In genomic region chr5:180332051-180332517, GRCh38 we compare ENCODE assay signal across 10 cellular contexts. TPM values are rescaled to one million over a fixed set of nuclear protein-coding genes. Genes with fewer than 3 reads are reported as not detected.
DNase-seq lines count a peak whose midpoint lies in the region; ATAC-seq and TF ChIP-seq lines count a peak whose summit lies in the region.
"Had no signal": no experiment of that assay in that cellular context is flagged by ENCODE, and none has a peak within 500 bp of the region (broad histone marks: within the 10 kb centered on the region; RNA-seq: fewer than 3 reads in every experiment).

No MANE protein-coding gene starts in this region.

- H3K27me3 Mint-ChIP-seq in type B pancreatic cell: peaks cover 9% of the 10 kb centered on the region
- peaks cover 11 to 20% (median 16%) of the 10 kb centered on the region in 5 donors for H3K27me3 Mint-ChIP-seq in naive thymus-derived CD4-positive, alpha-beta T cell

- no peaks in the 10 kb centered on the region for H4K20me1 ChIP-seq in HCT116 (ENCODE audit: insufficient read depth)

- peaks cover 7% of the 10 kb centered on the region for H3K4me1 Mint-ChIP-seq in type B pancreatic cell (ENCODE audit: unreplicated experiment)
- H3K4me1 Mint-ChIP-seq in naive thymus-derived CD4-positive, alpha-beta T cell: no peaks in the 10 kb centered on the region
- H3K4me1 Mint-ChIP-seq in stimulated activated effector memory CD8-positive, alpha-beta T cell treated with anti-CD3 and anti-CD28 coated beads, Interleukin-12 subunit alpha, Interleukin-12 subunit beta, amount 100 ng/mL, for 72 hours: peaks cover 21% of the 10 kb centered on the region

- H3K79me2 ChIP-seq in HCT116 (ENCODE audit: insufficient read depth, low read length): no peaks in the 10 kb centered on the region

- no peak overlapping the region for H3K27ac Mint-ChIP-seq in type B pancreatic cell
- no peak overlapping the region for H3K27ac Mint-ChIP-seq in naive thymus-derived CD4-positive, alpha-beta T cell
- H3K27ac Mint-ChIP-seq in stimulated activated effector memory CD8-positive, alpha-beta T cell treated with anti-CD3 and anti-CD28 coated beads, Interleukin-12 subunit alpha, Interleukin-12 subunit beta, amount 100 ng/mL, for 72 hours: no peak overlapping the region
- H3K27ac Mint-ChIP-seq: T-helper 2 cell treated with Interferon-gamma antibody and Interleukin-4, amounts not matched to agents 5 μg/mL and 100 μg/mL, for 36 hours had no signal

- no peak for TF ChIP-seq POLR2A in HCT116 (IDR thresholded peaks at IDR 0.05; ENCODE audit: borderline replicate concordance, extremely low read depth, insufficient read depth, insufficient read length)

- H3K4me3 Mint-ChIP-seq in type B pancreatic cell: no peak overlapping the region
- no peak overlapping the region for H3K4me3 Mint-ChIP-seq in naive thymus-derived CD4-positive, alpha-beta T cell
- no peak overlapping the region for H3K4me3 Mint-ChIP-seq in stimulated activated effector memory CD8-positive, alpha-beta T cell treated with anti-CD3 and anti-CD28 coated beads, Interleukin-12 subunit alpha, Interleukin-12 subunit beta, amount 100 ng/mL, for 72 hours
- H3K4me3 Mint-ChIP-seq: T-helper 2 cell treated with Interferon-gamma antibody and Interleukin-4, amounts not matched to agents 5 μg/mL and 100 μg/mL, for 36 hours had no signal

- no peak for ATAC-seq in HCT116
- no peak for ATAC-seq in naive thymus-derived CD4-positive, alpha-beta T cell
- no peak for ATAC-seq in stimulated activated effector memory CD8-positive, alpha-beta T cell treated with anti-CD3 and anti-CD28 coated beads, Interleukin-12 subunit alpha, Interleukin-12 subunit beta, amount 100 ng/mL, for 72 hours

- TF ChIP-seq CTCF in HCT116 (IDR thresholded peaks at IDR 0.05 in 2 of 3, conservative IDR thresholded peaks at IDR 0.05 in 1 of 3; ENCODE audit: borderline replicate concordance in 1 of 3, insufficient read depth in 1 of 3, low read depth in 2 of 3, low read length in 2 of 3) (peak; percentile 9 to 43 (median 26); a peak in 3 of 6 replicates), type B pancreatic cell (conservative IDR thresholded peaks at IDR 0.05) (peak; percentile 60)

- DNase-seq in HCT116 (ENCODE audit: low read depth, low spot score) (no peak), astrocyte of the hippocampus (ENCODE audit: low read depth, low spot score) (peak; percentile 68), iPS-NIHi7 (ENCODE audit: extremely low spot score) (peak; percentile 91), type B pancreatic cell (ENCODE audit: extremely low spot score, unreplicated experiment) (no peak)
- no peak for DNase-seq in effector CD4-positive, alpha-beta T cell
- DNase-seq in naive thymus-derived CD4-positive, alpha-beta T cell: no peak
- no peak for DNase-seq in stimulated activated effector memory CD8-positive, alpha-beta T cell treated with anti-CD3 and anti-CD28 coated beads, Interleukin-12 subunit alpha, Interleukin-12 subunit beta, amount 100 ng/mL, for 72 hours (ENCODE audit: low spot score in 2 of 2)
- DNase-seq: GF-D8 had no signal

- TF ChIP-seq RAD21 in HCT116 (IDR thresholded peaks at IDR 0.05; ENCODE audit: low read depth): no peak

- peaks cover 0 to 2% of the 10 kb centered on the region in 2 experiments; a peak in 2 of 4 replicates for H3K36me3 ChIP-seq in HCT116 (ENCODE audit: control insufficient read depth in 1 of 2, insufficient read depth in 2 of 2, low read length in 2 of 2)
- H3K36me3 ChIP-seq in naive thymus-derived CD4-positive, alpha-beta T cell (ENCODE audit: control insufficient read depth in 2 of 3, insufficient read depth in 3 of 3, low read length in 3 of 3): no peaks in the 10 kb centered on the region
- H3K36me3 ChIP-seq: ovary had no signal

- POLR2A ChIA-PET in HCT116 (lab: Charles Lee): interaction anchor here (0.9 kb wide), 1 partner anchor 37 kb away, joined by 5 read pairs; no protein-coding TSS in a partner anchor
- POLR2A ChIA-PET in naive thymus-derived CD4-positive, alpha-beta T cell (lab: Charles Lee): no interaction called here

- H3K4me1 ChIP-seq in HCT116 (ENCODE audit: control insufficient read depth in 1 of 2, insufficient read depth in 2 of 2, low read length in 2 of 2): peaks cover 45 to 58% of the 10 kb centered on the region in 2 experiments
- H3K4me1 ChIP-seq in naive thymus-derived CD4-positive, alpha-beta T cell (ENCODE audit: control insufficient read depth in 2 of 2, insufficient read depth in 2 of 2, low read length in 2 of 2): no peaks in the 10 kb centered on the region

- H3K9me3 Mint-ChIP-seq in type B pancreatic cell: no peaks in the 10 kb centered on the region
- H3K9me3 Mint-ChIP-seq in naive thymus-derived CD4-positive, alpha-beta T cell: peaks cover 0 to 1% (median 0%) of the 10 kb centered on the region in 11 donors
- no peaks in the 10 kb centered on the region for H3K9me3 Mint-ChIP-seq in stimulated activated effector memory CD8-positive, alpha-beta T cell treated with anti-CD3 and anti-CD28 coated beads, Interleukin-12 subunit alpha, Interleukin-12 subunit beta, amount 100 ng/mL, for 72 hours
- H3K9me3 Mint-ChIP-seq: T-helper 2 cell treated with Interferon-gamma antibody and Interleukin-4, amounts not matched to agents 5 μg/mL and 100 μg/mL, for 36 hours had no signal

- H3K36me3 Mint-ChIP-seq in type B pancreatic cell: peaks cover 5% of the 10 kb centered on the region
- H3K36me3 Mint-ChIP-seq in naive thymus-derived CD4-positive, alpha-beta T cell: no peaks in the 10 kb centered on the region
- H3K36me3 Mint-ChIP-seq in stimulated activated effector memory CD8-positive, alpha-beta T cell treated with anti-CD3 and anti-CD28 coated beads, Interleukin-12 subunit alpha, Interleukin-12 subunit beta, amount 100 ng/mL, for 72 hours: no peaks in the 10 kb centered on the region

- no peak overlapping the region for H3K4me3 ChIP-seq in HCT116 (replicated peaks in 1 of 2; ENCODE audit: low read depth in 1 of 2, low read length in 2 of 2)
- H3K4me3 ChIP-seq in naive thymus-derived CD4-positive, alpha-beta T cell (ENCODE audit: low read length): no peak overlapping the region
- H3K4me3 ChIP-seq: ovary had no signal

- no TSS peak for BruUV-seq in HCT116 (replicated peaks; lab: Mats Ljungman, UMichigan)

- no peaks in the 10 kb centered on the region for H3K9me3 ChIP-seq in HCT116 (ENCODE audit: control insufficient read depth in 1 of 2, insufficient read depth in 1 of 2, low read depth in 1 of 2, low read length in 2 of 2)
- H3K9me3 ChIP-seq in naive thymus-derived CD4-positive, alpha-beta T cell (ENCODE audit: control insufficient read depth in 2 of 3, low read length in 3 of 3): no peaks in the 10 kb centered on the region
- H3K9me3 ChIP-seq: ovary had no signal

- no peak overlapping the region for H2AFZ ChIP-seq in HCT116 (ENCODE audit: low read depth, low read length, poor library complexity, severe bottlenecking)

- no peaks in the 10 kb centered on the region for H3K9me2 ChIP-seq in HCT116 (ENCODE audit: insufficient read depth)

- H3K27me3 ChIP-seq in HCT116 (ENCODE audit: insufficient read depth, low read length): no peaks in the 10 kb centered on the region
- H3K27me3 ChIP-seq in naive thymus-derived CD4-positive, alpha-beta T cell (ENCODE audit: control insufficient read depth in 2 of 2, insufficient read depth in 2 of 2, low read length in 2 of 2): no peaks in the 10 kb centered on the region
- H3K27me3 ChIP-seq: ovary had no signal

- intact Hi-C loops in HCT116 (cut with micrococcal nuclease): loop anchor here (5.0 kb wide), 1 partner anchor 130 kb away; no protein-coding TSS in a partner anchor
- intact Hi-C loops in naive thymus-derived CD4-positive, alpha-beta T cell (cut with micrococcal nuclease): no loop called here

- RAD21 ChIA-PET in HCT116 (lab: Charles Lee; ENCODE audit: low non-redundant PET in 1 of 2, low total read pairs in 2 of 2, uncharacterized antibody in 2 of 2, unreplicated experiment in 2 of 2): interaction anchor here in 1 of 2 experiments (0.7 kb wide), 1 partner anchor 41 kb away, joined by 3 read pairs; no protein-coding TSS in a partner anchor

- H3K27ac ChIP-seq in HCT116 (ENCODE audit: low read depth, low read length): peak overlapping the region; percentile 52; the same call in 1 of the 2 replicates
- no peak overlapping the region for H3K27ac ChIP-seq in naive thymus-derived CD4-positive, alpha-beta T cell (ENCODE audit: low read depth, low read length)

- H3K9ac ChIP-seq in HCT116 (ENCODE audit: low read length): no peak overlapping the region

- CTCF ChIA-PET in HCT116 (lab: Charles Lee): interaction anchor here (1.0 to 2.8 kb wide), 9 partner anchors 9 to 142 kb away, joined by 3 to 15 read pairs (median 5); no protein-coding TSS in a partner anchor
- CTCF ChIA-PET in naive thymus-derived CD4-positive, alpha-beta T cell (lab: Charles Lee): interaction anchor here (0.7 kb wide), 1 partner anchor 20 kb away, joined by 3 read pairs; no protein-coding TSS in a partner anchor

- H3K4me2 ChIP-seq in HCT116 (ENCODE audit: low read length): peak overlapping the region; percentile 51

TF ChIP-seq in HCT116, 20 proteins besides CTCF, POLR2A, EP300 and RAD21 (continues in another document):
- TF ChIP-seq ZNF274 (IDR thresholded peaks at IDR 0.05; ENCODE audit: low read depth, low read length) (no peak), SRF (IDR thresholded peaks at IDR 0.05; ENCODE audit: low read depth) (no peak), SP1 (IDR thresholded peaks at IDR 0.05; ENCODE audit: low read depth) (no peak), EZH2 (IDR thresholded peaks at IDR 0.05) (no peak), ZFX (IDR thresholded peaks at IDR 0.05) (no peak), SIN3A (IDR thresholded peaks at IDR 0.05; ENCODE audit: low read depth) (no peak), ELF1 (IDR thresholded peaks at IDR 0.05; ENCODE audit: borderline replicate concordance, low read depth) (no peak), POLR2AphosphoS5 (IDR thresholded peaks at IDR 0.05; ENCODE audit: low read depth, low read length) (no peak), CEBPB (IDR thresholded peaks at IDR 0.05; ENCODE audit: low read depth) (no peak), JUND (IDR thresholded peaks at IDR 0.05) (no peak), YY1 (IDR thresholded peaks at IDR 0.05; ENCODE audit: extremely low read depth, insufficient replicate concordance, low read depth, low read length) (no peak), MAX (IDR thresholded peaks at IDR 0.05) (no peak)

RNA-seq across cellular contexts. Expression of gene GFPT2, which starts 21.1 kb away (rescaled TPM):
- total RNA-seq in HCT116 (2021; ENCODE audit: unreplicated experiment) (16.1 TPM), type B pancreatic cell (ENCODE audit: low replicate concordance) (1.1 and 17.6 TPM in 2 replicates)
- polyA plus RNA-seq in HCT116 (2012): 9.3 and 11.2 TPM in 2 replicates
- under 1 TPM in 2 of 5 experiments, not detected in 3; 0.16 to 0.81 TPM for total RNA-seq in naive thymus-derived CD4-positive, alpha-beta T cell
- polyA plus RNA-seq in naive thymus-derived CD4-positive, alpha-beta T cell: not detected

RNA-seq across cellular contexts. Expression of gene MAPK9, which starts 40.2 kb away (rescaled TPM):
- total RNA-seq in HCT116 (2021; ENCODE audit: unreplicated experiment) (43.4 TPM), type B pancreatic cell (ENCODE audit: low replicate concordance) (34.4 and 35.2 TPM in 2 replicates)
- polyA plus RNA-seq in HCT116 (2012): 24.0 and 25.8 TPM in 2 replicates
- total RNA-seq in naive thymus-derived CD4-positive, alpha-beta T cell: 10 to 100 TPM; 25.7 to 41.4 (median 31.2) TPM
- 10 to 100 TPM; 14.7 to 18.0 TPM for polyA plus RNA-seq in naive thymus-derived CD4-positive, alpha-beta T cell

Comparison
In these comparisons a context has a peak if more than half of its experiments do, and no peak if none do; other contexts are left out.
1. DNase-seq: peak in astrocyte of the hippocampus (single experiment) and iPS-NIHi7 (single experiment); none in HCT116 (single experiment), type B pancreatic cell (single experiment), effector CD4-positive, alpha-beta T cell (single experiment), naive thymus-derived CD4-positive, alpha-beta T cell (0 of 9) and stimulated activated effector memory CD8-positive, alpha-beta T cell treated with anti-CD3 and anti-CD28 coated beads, Interleukin-12 subunit alpha, Interleukin-12 subunit beta, amount 100 ng/mL, for 72 hours (0 of 2).